In genomic region chr15:75312591-75312990, GRCh38 we compare ENCODE assay signal across 11 cellular contexts. TPM values are rescaled to one million over a fixed set of nuclear protein-coding genes. Genes with fewer than 3 reads are reported as not detected.
"Had no signal": no experiment of that assay in that cellular context is flagged by ENCODE, and none has a peak within 500 bp of the region (broad histone marks: within the 10 kb centered on the region; RNA-seq: fewer than 3 reads in every experiment).

No MANE protein-coding gene starts in this region.

RNA-seq across cellular contexts. Expression of gene GOLGA6D, which starts 30.0 kb away (rescaled TPM):
- total RNA-seq: activated B cell treated with CpG ODN at 0.5 μM for 24 hours; activated CD4-positive, alpha-beta T cell treated with anti-CD3 and anti-CD28 coated beads, Interleukin-2, amount 10 ng/mL, durations not matched to agents 7 days and 5 days; esophagus squamous epithelium; glomerular endothelial cell; left colon; posterior vena cava; right cardiac atrium; transverse colon had no signal
- polyA plus RNA-seq: lung; naive thymus-derived CD4-positive, alpha-beta T cell; right cardiac atrium; smooth muscle cell had no signal

RNA-seq across cellular contexts. Expression of gene GOLGA6C, which starts 54.5 kb away (rescaled TPM):
- total RNA-seq: activated B cell treated with CpG ODN at 0.5 μM for 24 hours; activated CD4-positive, alpha-beta T cell treated with anti-CD3 and anti-CD28 coated beads, Interleukin-2, amount 10 ng/mL, durations not matched to agents 7 days and 5 days; esophagus squamous epithelium; glomerular endothelial cell; left colon; lung; naive thymus-derived CD4-positive, alpha-beta T cell; posterior vena cava; right cardiac atrium; smooth muscle cell; transverse colon had no signal
- polyA plus RNA-seq: naive thymus-derived CD4-positive, alpha-beta T cell; right cardiac atrium; smooth muscle cell had no signal
